In the genomic region with DNA sequence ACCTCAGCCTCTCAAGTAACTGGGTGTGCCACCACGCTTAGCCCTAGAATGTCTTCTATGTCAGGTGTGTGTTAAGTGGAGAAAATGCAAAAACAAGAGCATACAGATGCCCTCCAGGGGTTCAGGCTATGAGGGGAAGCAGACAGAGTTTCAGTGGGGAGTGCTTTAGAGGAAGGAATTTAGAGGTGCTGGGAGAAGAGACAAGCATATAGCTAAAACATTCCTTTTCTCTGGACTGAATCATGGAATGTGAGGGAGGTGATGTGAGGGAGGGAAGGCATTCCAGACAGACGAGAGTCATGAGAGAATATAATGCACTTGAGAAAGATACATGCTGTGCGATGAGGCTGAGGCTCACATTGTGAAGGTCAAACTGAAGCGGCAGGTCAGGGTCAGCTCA, we compare ENCODE assay signal across 1 cellular context.
TF ChIP-seq lines count a peak whose summit lies in the region.

No MANE protein-coding gene starts in this region.

TF ChIP-seq in IMR-90, 13 proteins besides CTCF, POLR2A, EP300 and RAD21:
- TF ChIP-seq MAFK (IDR thresholded peaks at IDR 0.05; ENCODE audit: low read depth, low read length) (no peak), CEBPB (IDR thresholded peaks at IDR 0.05; ENCODE audit: low read depth, low read length) (no peak), CHD1 (IDR thresholded peaks at IDR 0.05; ENCODE audit: low read depth, low read length) (no peak), RCOR1 (IDR thresholded peaks at IDR 0.05; ENCODE audit: insufficient replicate concordance, low read length) (no peak), NFE2L2 (IDR thresholded peaks at IDR 0.05; ENCODE audit: low read depth, low read length) (no peak), MAZ (IDR thresholded peaks at IDR 0.05; ENCODE audit: borderline replicate concordance, low read depth, low read length) (no peak), SMC3 (IDR thresholded peaks at IDR 0.05; ENCODE audit: low read depth, low read length) (no peak), RFX5 (IDR thresholded peaks at IDR 0.05; ENCODE audit: low read depth, low read length) (no peak), FOS (IDR thresholded peaks at IDR 0.05; ENCODE audit: low read depth, low read length) (no peak), MXI1 (IDR thresholded peaks at IDR 0.05; ENCODE audit: borderline replicate concordance, low read depth, low read length) (no peak), BHLHE40 (IDR thresholded peaks at IDR 0.05; ENCODE audit: low read depth, low read length) (no peak)
- TF ChIP-seq, protein P1, sequence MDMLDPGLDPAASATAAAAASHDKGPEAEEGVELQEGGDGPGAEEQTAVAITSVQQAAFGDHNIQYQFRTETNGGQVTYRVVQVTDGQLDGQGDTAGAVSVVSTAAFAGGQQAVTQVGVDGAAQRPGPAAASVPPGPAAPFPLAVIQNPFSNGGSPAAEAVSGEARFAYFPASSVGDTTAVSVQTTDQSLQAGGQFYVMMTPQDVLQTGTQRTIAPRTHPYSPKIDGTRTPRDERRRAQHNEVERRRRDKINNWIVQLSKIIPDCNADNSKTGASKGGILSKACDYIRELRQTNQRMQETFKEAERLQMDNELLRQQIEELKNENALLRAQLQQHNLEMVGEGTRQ (IDR thresholded peaks at IDR 0.05; ENCODE audit: low read depth, low read length) = no peak
- TF ChIP-seq, protein P2, sequence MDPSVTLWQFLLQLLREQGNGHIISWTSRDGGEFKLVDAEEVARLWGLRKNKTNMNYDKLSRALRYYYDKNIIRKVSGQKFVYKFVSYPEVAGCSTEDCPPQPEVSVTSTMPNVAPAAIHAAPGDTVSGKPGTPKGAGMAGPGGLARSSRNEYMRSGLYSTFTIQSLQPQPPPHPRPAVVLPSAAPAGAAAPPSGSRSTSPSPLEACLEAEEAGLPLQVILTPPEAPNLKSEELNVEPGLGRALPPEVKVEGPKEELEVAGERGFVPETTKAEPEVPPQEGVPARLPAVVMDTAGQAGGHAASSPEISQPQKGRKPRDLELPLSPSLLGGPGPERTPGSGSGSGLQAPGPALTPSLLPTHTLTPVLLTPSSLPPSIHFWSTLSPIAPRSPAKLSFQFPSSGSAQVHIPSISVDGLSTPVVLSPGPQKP (IDR thresholded peaks at IDR 0.05; ENCODE audit: borderline replicate concordance, low read depth, low read length) = no peak
